In the genomic region with DNA sequence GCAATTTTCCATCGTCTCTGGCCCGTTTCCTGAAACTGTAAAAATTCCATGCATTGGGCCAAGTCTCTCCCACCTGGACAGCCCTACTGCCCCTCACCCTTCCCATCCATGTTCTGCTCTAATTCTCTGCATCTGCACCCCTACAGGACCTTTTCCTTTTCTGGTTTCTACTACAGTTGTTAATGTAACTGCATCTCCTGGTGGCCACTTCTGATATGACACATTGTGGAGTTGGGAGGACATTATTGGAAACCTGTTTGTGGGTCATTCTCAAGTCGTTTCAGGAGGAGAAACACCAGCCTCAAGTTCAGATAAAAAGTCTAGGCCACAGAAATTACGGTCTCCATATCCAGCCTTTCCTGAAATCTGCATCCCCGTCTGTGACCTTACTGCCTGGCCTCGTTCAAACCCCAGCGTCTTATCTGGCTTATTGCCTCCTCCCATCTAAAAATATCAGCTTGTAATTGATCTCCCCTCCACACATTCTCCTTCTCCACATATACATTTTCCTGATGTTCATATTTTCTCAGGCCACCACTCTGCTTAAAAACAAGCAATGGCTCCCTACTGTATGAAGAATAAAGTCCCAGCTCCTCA, we compare ENCODE assay signal across 1 cellular context.
TF ChIP-seq lines count a peak whose summit lies in the region.

No MANE protein-coding gene starts in this region.

TF ChIP-seq in K562, 482 proteins besides CTCF, POLR2A, EP300 and RAD21:
- TF ChIP-seq SMC3 (conservative IDR thresholded peaks at IDR 0.05; ENCODE audit: insufficient read depth, low read depth, low read length) (peak; percentile 51; the same call in 1 of the 2 replicates), DDX20 (tag; IDR thresholded peaks at IDR 0.05; ENCODE audit: low read depth) (no peak)
TF ChIP-seq in K562: peak in this region for 1.
